In the genomic region with DNA sequence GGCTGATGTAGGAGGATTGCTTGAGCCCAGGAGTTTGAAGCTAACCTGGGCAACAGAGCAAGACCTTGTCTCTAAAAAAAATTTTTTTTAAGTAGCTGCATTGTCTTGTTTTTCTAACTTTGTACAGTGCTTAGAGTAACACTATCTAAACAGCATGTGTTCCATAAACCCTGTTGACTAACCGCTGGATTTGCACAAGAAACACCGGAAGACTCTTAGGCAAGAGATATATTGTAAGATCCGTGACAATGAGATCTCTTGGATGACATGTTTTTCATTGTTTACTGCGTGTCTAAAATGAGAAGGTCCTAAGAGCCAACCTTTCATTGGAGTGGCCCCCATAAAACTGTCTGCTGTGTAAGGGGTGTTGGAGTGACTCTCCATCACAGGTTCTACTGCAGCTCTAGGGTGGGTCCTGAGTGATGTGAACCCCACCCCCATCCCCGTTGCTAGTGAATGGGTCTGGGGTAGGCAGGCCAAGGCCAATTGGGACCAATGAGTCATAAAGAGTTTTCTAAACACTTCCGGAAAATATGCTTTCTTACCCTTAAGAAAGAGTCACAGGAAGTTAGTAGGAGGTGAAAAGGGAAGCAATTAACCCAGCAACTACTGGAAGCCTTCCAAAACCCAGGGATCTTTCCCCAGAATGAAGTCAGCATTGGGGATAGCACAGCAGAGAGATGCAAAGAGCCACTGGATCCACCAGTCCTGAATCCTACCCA, we compare ENCODE assay signal across 1 cellular context.
TF ChIP-seq lines count a peak whose summit lies in the region.

No MANE protein-coding gene starts in this region.

TF ChIP-seq in IMR-90, 13 proteins besides CTCF, POLR2A, EP300 and RAD21:
- TF ChIP-seq MAFK (IDR thresholded peaks at IDR 0.05; ENCODE audit: low read depth, low read length) (no peak), BHLHE40 (IDR thresholded peaks at IDR 0.05; ENCODE audit: low read depth, low read length) (no peak), RCOR1 (IDR thresholded peaks at IDR 0.05; ENCODE audit: insufficient replicate concordance, low read length) (no peak), MAZ (IDR thresholded peaks at IDR 0.05; ENCODE audit: borderline replicate concordance, low read depth, low read length) (no peak), CEBPB (IDR thresholded peaks at IDR 0.05; ENCODE audit: low read depth, low read length) (no peak), MXI1 (IDR thresholded peaks at IDR 0.05; ENCODE audit: borderline replicate concordance, low read depth, low read length) (no peak), NFE2L2 (IDR thresholded peaks at IDR 0.05; ENCODE audit: low read depth, low read length) (no peak), CHD1 (IDR thresholded peaks at IDR 0.05; ENCODE audit: low read depth, low read length) (no peak), RFX5 (IDR thresholded peaks at IDR 0.05; ENCODE audit: low read depth, low read length) (no peak), FOS (IDR thresholded peaks at IDR 0.05; ENCODE audit: low read depth, low read length) (no peak), SMC3 (IDR thresholded peaks at IDR 0.05; ENCODE audit: low read depth, low read length) (no peak)
- TF ChIP-seq, protein P1, sequence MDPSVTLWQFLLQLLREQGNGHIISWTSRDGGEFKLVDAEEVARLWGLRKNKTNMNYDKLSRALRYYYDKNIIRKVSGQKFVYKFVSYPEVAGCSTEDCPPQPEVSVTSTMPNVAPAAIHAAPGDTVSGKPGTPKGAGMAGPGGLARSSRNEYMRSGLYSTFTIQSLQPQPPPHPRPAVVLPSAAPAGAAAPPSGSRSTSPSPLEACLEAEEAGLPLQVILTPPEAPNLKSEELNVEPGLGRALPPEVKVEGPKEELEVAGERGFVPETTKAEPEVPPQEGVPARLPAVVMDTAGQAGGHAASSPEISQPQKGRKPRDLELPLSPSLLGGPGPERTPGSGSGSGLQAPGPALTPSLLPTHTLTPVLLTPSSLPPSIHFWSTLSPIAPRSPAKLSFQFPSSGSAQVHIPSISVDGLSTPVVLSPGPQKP (IDR thresholded peaks at IDR 0.05; ENCODE audit: borderline replicate concordance, low read depth, low read length) = no peak
- TF ChIP-seq, protein P2, sequence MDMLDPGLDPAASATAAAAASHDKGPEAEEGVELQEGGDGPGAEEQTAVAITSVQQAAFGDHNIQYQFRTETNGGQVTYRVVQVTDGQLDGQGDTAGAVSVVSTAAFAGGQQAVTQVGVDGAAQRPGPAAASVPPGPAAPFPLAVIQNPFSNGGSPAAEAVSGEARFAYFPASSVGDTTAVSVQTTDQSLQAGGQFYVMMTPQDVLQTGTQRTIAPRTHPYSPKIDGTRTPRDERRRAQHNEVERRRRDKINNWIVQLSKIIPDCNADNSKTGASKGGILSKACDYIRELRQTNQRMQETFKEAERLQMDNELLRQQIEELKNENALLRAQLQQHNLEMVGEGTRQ (IDR thresholded peaks at IDR 0.05; ENCODE audit: low read depth, low read length) = no peak
